In the genomic region with DNA sequence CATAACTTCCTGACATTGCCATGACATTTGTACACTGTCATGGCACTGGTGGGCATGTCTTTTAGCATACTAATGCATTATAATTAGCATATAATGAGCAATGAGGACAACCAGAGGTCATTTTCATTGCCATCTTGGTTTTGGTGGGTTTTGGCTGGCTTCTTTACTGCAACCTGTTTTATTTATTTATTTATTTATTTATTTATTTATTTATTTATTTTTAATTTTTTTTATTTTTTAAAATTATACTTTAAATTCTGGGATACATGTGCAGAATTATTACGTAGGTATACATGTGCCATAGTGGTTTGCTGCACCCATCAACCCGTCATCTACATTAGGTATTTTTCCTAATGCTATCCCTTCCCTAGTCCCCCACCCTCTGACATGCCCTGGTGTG, we compare ENCODE assay signal across 5 cellular contexts.
DNase-seq lines count a peak whose midpoint lies in the region; ATAC-seq, FAIRE-seq and TF ChIP-seq lines count a peak whose summit lies in the region.
"Not testable (repeated sequence)": the region's sequence is repeated elsewhere in the genome, so short reads cannot be mapped to it uniquely, and the experiment has no call there.

No MANE protein-coding gene starts in this region.

- not testable (repeated sequence) for H3K4me2 ChIP-seq in A549

- H3K27ac ChIP-seq in A549; HEK293 (ENCODE audit: extremely low read depth, low read depth, low read length): not testable (repeated sequence)
- H3K27ac ChIP-seq in caudate nucleus (ENCODE audit: low read depth, low read length) (peak overlapping the region; percentile 92), dorsolateral prefrontal cortex (peak overlapping the region in 58 of 59 donors; percentile 38 to 95 (median 87)), substantia nigra (ENCODE audit: low read depth, low read length, poor library complexity, severe bottlenecking) (peak overlapping the region; percentile 91)

- not testable (repeated sequence) for TF ChIP-seq EP300 in A549 (IDR thresholded peaks at IDR 0.05)

- H3K9me3 ChIP-seq in A549; HEK293 (ENCODE audit: control insufficient read depth, insufficient read depth, low read depth, low read length): not testable (repeated sequence)

- not testable (repeated sequence) for H3K4me1 ChIP-seq in A549; HEK293 (ENCODE audit: control insufficient read depth, insufficient read depth, low read length)

- 15% methylated on average over 2 of the region's 2 CpGs for WGBS in A549 (ENCODE audit: missing lambda C conversion rate)

- not testable (repeated sequence) for ATAC-seq in A549

- not testable (repeated sequence) for H3K36me3 ChIP-seq in HEK293 (ENCODE audit: control insufficient read depth in 2 of 2, insufficient read depth in 1 of 2, low read length in 2 of 2)

- not testable (repeated sequence) for H3K27me3 ChIP-seq in dorsolateral prefrontal cortex

- TF ChIP-seq CTCF in A549 (IDR thresholded peaks at IDR 0.05); HEK293 (tag by site-specific recombination; IDR thresholded peaks at IDR 0.05); dorsolateral prefrontal cortex (IDR thresholded peaks at IDR 0.05 in 54 of 56, conservative IDR thresholded peaks at IDR 0.05 in 2 of 56; ENCODE audit: low read depth in 1 of 56, partially characterized antibody in 56 of 56): not testable (repeated sequence)

- CTCF ChIA-PET in A549 (lab: Yijun Ruan, JAX); HEK293 (lab: Yijun Ruan, JAX): not testable (repeated sequence)

- not testable (repeated sequence) for TF ChIP-seq RAD21 in A549 (conservative IDR thresholded peaks at IDR 0.05 in 1 of 2, IDR thresholded peaks at IDR 0.05 in 1 of 2)

- intact Hi-C loops in dorsolateral prefrontal cortex (cut with DNase I) = not testable (repeated sequence)

- not testable (repeated sequence) for FAIRE-seq in A549 (lab: Jason Lieb, UNC)

- POLR2A ChIA-PET in A549 (lab: Yijun Ruan, JAX); HEK293 (lab: Yijun Ruan, JAX): not testable (repeated sequence)

- H3K4me3 ChIP-seq in A549; HEK293 (ENCODE audit: low read depth, low read length): not testable (repeated sequence)
- peak overlapping the region in 7 of 59 donors; percentile 1 to 50 (median 20) for H3K4me3 ChIP-seq in dorsolateral prefrontal cortex

- TF ChIP-seq POLR2A in A549 (IDR thresholded peaks at IDR 0.05; ENCODE audit: low read length) = not testable (repeated sequence)

- DNase-seq in A549 (ENCODE audit: low read depth in 1 of 2, low spot score in 1 of 2); caudate nucleus (lab: John Stamatoyannopoulos, UW); dorsolateral prefrontal cortex; substantia nigra (lab: John Stamatoyannopoulos, UW): not testable (repeated sequence)

TF ChIP-seq in A549, 52 proteins besides CTCF, POLR2A, EP300 and RAD21:
- TF ChIP-seq ZC3H11A (IDR thresholded peaks at IDR 0.05) = peak; percentile 31; the same call in 1 of the 2 replicates
TF ChIP-seq in A549: peak in this region for 1; not testable (repeated sequence) for 51.

TF ChIP-seq in HEK293, 187 proteins besides CTCF, POLR2A, EP300 and RAD21 (continues in another document):
- TF ChIP-seq ZNF426 (tag by site-specific recombination; IDR thresholded peaks at IDR 0.05) (peak; percentile 67), ZNF433 (tag by site-specific recombination; IDR thresholded peaks at IDR 0.05; ENCODE audit: low read depth) (0 out of 2 replicates have a peak, but pooled peaks have one; percentile 7), ZBTB8A (tag by site-specific recombination; IDR thresholded peaks at IDR 0.05) (peak; percentile 49; the same call in 1 of the 2 replicates), ZNF623 (tag by site-specific recombination; IDR thresholded peaks at IDR 0.05) (peak; percentile 59), ZNF555 (tag by site-specific recombination; conservative IDR thresholded peaks at IDR 0.05) (peak; percentile 77), ZNF394 (tag by site-specific recombination; IDR thresholded peaks at IDR 0.05; ENCODE audit: borderline replicate concordance) (peak; percentile 86; the same call in 1 of the 2 replicates), ZNF560 (tag by site-specific recombination; IDR thresholded peaks at IDR 0.05; ENCODE audit: borderline replicate concordance) (peak; percentile 61; the same call in 1 of the 2 replicates), ZXDB (tag by site-specific recombination; IDR thresholded peaks at IDR 0.05) (0 out of 2 replicates have a peak, but pooled peaks have one; percentile 29)
- TF ChIP-seq, protein P1, sequence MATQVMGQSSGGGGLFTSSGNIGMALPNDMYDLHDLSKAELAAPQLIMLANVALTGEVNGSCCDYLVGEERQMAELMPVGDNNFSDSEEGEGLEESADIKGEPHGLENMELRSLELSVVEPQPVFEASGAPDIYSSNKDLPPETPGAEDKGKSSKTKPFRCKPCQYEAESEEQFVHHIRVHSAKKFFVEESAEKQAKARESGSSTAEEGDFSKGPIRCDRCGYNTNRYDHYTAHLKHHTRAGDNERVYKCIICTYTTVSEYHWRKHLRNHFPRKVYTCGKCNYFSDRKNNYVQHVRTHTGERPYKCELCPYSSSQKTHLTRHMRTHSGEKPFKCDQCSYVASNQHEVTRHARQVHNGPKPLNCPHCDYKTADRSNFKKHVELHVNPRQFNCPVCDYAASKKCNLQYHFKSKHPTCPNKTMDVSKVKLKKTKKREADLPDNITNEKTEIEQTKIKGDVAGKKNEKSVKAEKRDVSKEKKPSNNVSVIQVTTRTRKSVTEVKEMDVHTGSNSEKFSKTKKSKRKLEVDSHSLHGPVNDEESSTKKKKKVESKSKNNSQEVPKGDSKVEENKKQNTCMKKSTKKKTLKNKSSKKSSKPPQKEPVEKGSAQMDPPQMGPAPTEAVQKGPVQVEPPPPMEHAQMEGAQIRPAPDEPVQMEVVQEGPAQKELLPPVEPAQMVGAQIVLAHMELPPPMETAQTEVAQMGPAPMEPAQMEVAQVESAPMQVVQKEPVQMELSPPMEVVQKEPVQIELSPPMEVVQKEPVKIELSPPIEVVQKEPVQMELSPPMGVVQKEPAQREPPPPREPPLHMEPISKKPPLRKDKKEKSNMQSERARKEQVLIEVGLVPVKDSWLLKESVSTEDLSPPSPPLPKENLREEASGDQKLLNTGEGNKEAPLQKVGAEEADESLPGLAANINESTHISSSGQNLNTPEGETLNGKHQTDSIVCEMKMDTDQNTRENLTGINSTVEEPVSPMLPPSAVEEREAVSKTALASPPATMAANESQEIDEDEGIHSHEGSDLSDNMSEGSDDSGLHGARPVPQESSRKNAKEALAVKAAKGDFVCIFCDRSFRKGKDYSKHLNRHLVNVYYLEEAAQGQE (tag by site-specific recombination; IDR thresholded peaks at IDR 0.05) = 0 out of 2 replicates have a peak, but pooled peaks have one; percentile 53
- TF ChIP-seq, protein P2, sequence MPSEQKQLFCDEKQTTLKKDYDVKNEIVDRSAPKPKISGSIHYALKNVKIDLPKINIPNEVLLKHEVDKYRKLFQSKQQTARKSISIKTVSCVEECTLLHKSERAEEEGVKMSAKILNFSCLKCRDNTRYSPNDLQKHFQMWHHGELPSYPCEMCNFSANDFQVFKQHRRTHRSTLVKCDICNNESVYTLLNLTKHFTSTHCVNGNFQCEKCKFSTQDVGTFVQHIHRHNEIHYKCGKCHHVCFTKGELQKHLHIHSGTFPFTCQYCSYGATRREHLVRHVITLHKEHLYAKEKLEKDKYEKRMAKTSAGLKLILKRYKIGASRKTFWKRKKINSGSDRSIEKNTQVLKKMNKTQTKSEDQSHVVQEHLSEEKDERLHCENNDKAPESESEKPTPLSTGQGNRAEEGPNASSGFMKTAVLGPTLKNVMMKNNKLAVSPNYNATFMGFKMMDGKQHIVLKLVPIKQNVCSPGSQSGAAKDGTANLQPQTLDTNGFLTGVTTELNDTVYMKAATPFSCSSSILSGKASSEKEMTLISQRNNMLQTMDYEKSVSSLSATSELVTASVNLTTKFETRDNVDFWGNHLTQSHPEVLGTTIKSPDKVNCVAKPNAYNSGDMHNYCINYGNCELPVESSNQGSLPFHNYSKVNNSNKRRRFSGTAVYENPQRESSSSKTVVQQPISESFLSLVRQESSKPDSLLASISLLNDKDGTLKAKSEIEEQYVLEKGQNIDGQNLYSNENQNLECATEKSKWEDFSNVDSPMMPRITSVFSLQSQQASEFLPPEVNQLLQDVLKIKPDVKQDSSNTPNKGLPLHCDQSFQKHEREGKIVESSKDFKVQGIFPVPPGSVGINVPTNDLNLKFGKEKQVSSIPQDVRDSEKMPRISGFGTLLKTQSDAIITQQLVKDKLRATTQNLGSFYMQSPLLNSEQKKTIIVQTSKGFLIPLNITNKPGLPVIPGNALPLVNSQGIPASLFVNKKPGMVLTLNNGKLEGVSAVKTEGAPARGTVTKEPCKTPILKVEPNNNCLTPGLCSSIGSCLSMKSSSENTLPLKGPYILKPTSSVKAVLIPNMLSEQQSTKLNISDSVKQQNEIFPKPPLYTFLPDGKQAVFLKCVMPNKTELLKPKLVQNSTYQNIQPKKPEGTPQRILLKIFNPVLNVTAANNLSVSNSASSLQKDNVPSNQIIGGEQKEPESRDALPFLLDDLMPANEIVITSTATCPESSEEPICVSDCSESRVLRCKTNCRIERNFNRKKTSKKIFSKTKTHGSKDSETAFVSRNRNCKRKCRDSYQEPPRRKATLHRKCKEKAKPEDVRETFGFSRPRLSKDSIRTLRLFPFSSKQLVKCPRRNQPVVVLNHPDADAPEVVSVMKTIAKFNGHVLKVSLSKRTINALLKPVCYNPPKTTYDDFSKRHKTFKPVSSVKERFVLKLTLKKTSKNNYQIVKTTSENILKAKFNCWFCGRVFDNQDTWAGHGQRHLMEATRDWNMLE (tag by site-specific recombination; conservative IDR thresholded peaks at IDR 0.05; ENCODE audit: low read depth) = peak; percentile 82
